ENCODE assay signal across 8 cellular contexts in genomic region chr17:78748730-78749317, GRCh38. TPM values are rescaled to one million over a fixed set of nuclear protein-coding genes. Genes with fewer than 3 reads are reported as not detected.
DNase-seq lines count a peak whose midpoint lies in the region; ATAC-seq and TF ChIP-seq lines count a peak whose summit lies in the region.
"Had no signal": no experiment of that assay in that cellular context is flagged by ENCODE, and none has a peak within 500 bp of the region (broad histone marks: within the 10 kb centered on the region; RNA-seq: fewer than 3 reads in every experiment).

No MANE protein-coding gene starts in this region.

- peaks cover 16% of the 10 kb centered on the region for H3K4me1 ChIP-seq in PC-9 (replicated peaks; ENCODE audit: insufficient read depth)

- H3K27ac ChIP-seq in PC-9, result 0 out of 2 replicates have a peak overlapping the region, but pooled peaks have one; percentile 26
- H3K27ac ChIP-seq: cardiac muscle cell had no signal

- intact Hi-C loops in PC-9 (cut with micrococcal nuclease; ENCODE audit: unreplicated experiment), result no loop called here
- intact Hi-C loops in left ventricle myocardium superior (cut with micrococcal nuclease), result no loop called here

- no peaks in the 10 kb centered on the region for H3K36me3 ChIP-seq in PC-9 (ENCODE audit: low read depth)
- H3K36me3 ChIP-seq: cardiac muscle cell had no signal

- TF ChIP-seq CTCF in PC-9 (conservative IDR thresholded peaks at IDR 0.05), result no peak

- no peak overlapping the region for H3K4me3 ChIP-seq in PC-9
- H3K4me3 ChIP-seq: cardiac muscle cell had no signal

- CTCF ChIA-PET in PC-9 (lab: Charles Lee), result no interaction called here

- ATAC-seq in GM21825 (IDR thresholded peaks at IDR 0.05; ENCODE audit: unreplicated experiment) (peak; percentile 51), left ventricle myocardium superior (peak; percentile 79), GM18517 (IDR thresholded peaks at IDR 0.05; ENCODE audit: unreplicated experiment) (no peak)

- H3K27me3 ChIP-seq in PC-9 (ENCODE audit: insufficient read depth, low read depth), result no peaks in the 10 kb centered on the region
- H3K27me3 ChIP-seq: cardiac muscle cell had no signal

- peak overlapping the region; percentile 58; the same call in 1 of the 2 replicates for H2AFZ ChIP-seq in PC-9

- no peaks in the 10 kb centered on the region for H3K9me3 ChIP-seq in PC-9 (ENCODE audit: insufficient read depth, low read depth)

- BruUV-seq in PC-9 (replicated peaks; lab: Mats Ljungman, UMichigan), result no TSS peak

- POLR2A ChIA-PET in PC-9 (lab: Charles Lee; ENCODE audit: unreplicated experiment), result interaction anchor here (0.8 kb wide), 1 partner anchor 218 kb away, joined by 4 read pairs; no protein-coding TSS in a partner anchor

- H3F3A ChIP-seq in PC-9 (ENCODE audit: insufficient read depth, low read depth), result peaks cover 12% of the 10 kb centered on the region; the same call in 1 of the 2 replicates

- no peaks in the 10 kb centered on the region for H3K79me2 ChIP-seq in PC-9 (ENCODE audit: low read depth)

- no peaks in the 10 kb centered on the region for H3K9me2 ChIP-seq in PC-9 (ENCODE audit: insufficient read depth)

- peak overlapping the region; percentile 54 for H3K4me2 ChIP-seq in PC-9

- H4K20me1 ChIP-seq in PC-9 (ENCODE audit: insufficient read depth), result no peaks in the 10 kb centered on the region

- DNase-seq in PC-9 (peak in 1 of 2 experiments; percentile 46), left ventricle myocardium superior (peak; percentile 61), NCI-H2171 (lab: John Stamatoyannopoulos, UW) (no peak)
- DNase-seq in activated effector memory CD4-positive, alpha-beta T cell treated with Interleukin-2 at 50 U/mL for 16 hours, result peak; percentile 75
- DNase-seq in stimulated activated CD8-positive, alpha-beta memory T cell treated with anti-CD3 and anti-CD28 coated beads, Interleukin-12 subunit alpha, Interleukin-12 subunit beta, amount 100 ng/mL, for 1 hour (ENCODE audit: low read depth), result peak; percentile 61

RNA-seq across cellular contexts. Expression of gene CYTH1, which starts 33.2 kb away (rescaled TPM):
- total RNA-seq in PC-9 (2021) (40.3 and 41.0 TPM in 2 replicates), left ventricle myocardium superior (38.0 TPM)
